1 cellular context compared by ENCODE assay signal in the genomic region with DNA sequence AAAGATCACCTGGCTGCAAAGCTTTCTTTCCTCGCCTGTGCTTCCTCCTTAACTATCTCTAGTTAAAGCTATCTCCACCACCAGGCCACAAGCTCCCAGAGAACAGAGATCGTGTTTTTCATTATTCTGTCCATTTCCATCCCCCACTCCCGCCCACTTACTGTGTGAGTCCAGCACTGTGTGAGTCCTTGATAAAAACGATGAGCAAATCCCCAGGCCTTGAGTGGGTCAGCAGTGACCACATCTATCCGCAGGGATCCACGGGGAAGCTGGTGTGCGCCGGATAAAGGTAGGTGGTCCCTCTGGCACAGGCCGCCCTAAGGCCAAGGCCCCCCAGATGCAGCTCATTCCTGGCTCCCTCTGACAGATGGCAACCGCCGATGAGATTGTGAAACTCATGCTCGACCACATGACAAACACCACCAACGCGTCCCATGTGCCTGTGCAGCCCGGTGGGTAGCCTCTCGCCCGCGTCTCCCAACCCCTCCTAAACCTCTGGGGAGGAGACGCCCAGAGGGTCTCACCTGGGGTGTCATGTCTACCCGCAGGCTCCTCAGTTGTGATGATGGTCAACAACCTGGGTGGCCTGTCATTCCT.
TF ChIP-seq lines count a peak whose summit lies in the region.

No MANE protein-coding gene starts in this region.

TF ChIP-seq in HepG2, 621 proteins besides CTCF, POLR2A, EP300 and RAD21:
- TF ChIP-seq, protein P1, sequence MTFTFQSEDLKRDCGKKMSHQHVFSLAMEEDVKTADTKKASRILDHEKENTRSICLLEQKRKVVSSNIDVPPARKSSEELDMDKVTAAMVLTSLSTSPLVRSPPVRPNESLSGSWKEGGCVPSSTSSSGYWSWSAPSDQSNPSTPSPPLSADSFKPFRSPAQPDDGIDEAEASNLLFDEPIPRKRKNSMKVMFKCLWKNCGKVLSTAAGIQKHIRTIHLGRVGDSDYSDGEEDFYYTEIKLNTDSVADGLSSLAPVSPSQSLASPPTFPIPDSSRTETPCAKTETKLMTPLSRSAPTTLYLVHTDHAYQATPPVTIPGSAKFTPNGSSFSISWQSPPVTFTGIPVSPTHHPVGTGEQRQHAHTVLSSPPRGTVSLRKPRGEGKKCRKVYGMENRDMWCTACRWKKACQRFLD (CRISPR knock-in tag; IDR thresholded peaks at IDR 0.05; ENCODE audit: borderline replicate concordance): no peak
- TF ChIP-seq ZNF333 (CRISPR knock-in tag; IDR thresholded peaks at IDR 0.05; ENCODE audit: borderline replicate concordance): no peak
- no peak for TF ChIP-seq MED8 (CRISPR knock-in tag; IDR thresholded peaks at IDR 0.05; ENCODE audit: insufficient replicate concordance)
- peak; percentile 30 for TF ChIP-seq AGO2 (optimal IDR thresholded peaks at IDR 0.05; ENCODE audit: low read depth, low read length)
- no peak for TF ChIP-seq ZNF598 (CRISPR knock-in tag; IDR thresholded peaks at IDR 0.05; ENCODE audit: borderline replicate concordance)
- 0 out of 2 replicates have a peak, but pooled peaks have one; percentile 32 for TF ChIP-seq RBFOX2 (IDR thresholded peaks at IDR 0.05; ENCODE audit: low read depth, low read length)
- TF ChIP-seq MAFG (CRISPR knock-in tag; IDR thresholded peaks at IDR 0.05): no peak
- no peak for TF ChIP-seq SOX5 (CRISPR knock-in tag; IDR thresholded peaks at IDR 0.05; ENCODE audit: borderline replicate concordance)
